In the genomic region with DNA sequence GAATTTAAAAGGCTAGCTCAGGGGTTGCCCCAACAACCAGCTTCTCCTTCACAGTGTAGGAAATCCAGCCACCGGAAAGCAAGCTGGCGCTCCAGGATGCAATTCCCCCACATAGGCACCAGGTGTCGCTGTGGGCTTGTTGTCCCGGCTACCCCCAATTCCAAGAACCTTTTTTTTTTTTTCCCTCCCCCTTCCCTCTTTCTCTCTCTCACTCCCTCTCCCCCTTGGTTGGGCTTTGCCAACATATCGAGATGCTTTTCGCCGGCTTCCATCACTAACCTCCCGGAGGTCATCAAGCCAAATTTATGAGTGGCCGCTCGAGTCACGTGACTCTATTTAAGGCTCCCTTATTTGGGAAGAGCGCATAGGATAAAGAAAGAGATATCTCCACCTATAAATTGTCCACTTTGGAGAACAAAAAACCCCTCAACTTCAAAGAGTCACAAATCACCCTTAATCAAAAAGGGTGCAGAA, we compare ENCODE assay signal across 8 cellular contexts. TPM values are rescaled to one million over a fixed set of nuclear protein-coding genes. Genes with fewer than 3 reads are reported as not detected.
DNase-seq lines count a peak whose midpoint lies in the region; ATAC-seq and TF ChIP-seq lines count a peak whose summit lies in the region.

HOXC5 (plus strand) TSS at position 424 of the 474 bp plus-strand sequence. CDS start 73 bp downstream, outside the sequence.

- no peaks in the 10 kb centered on the region for H3K36me3 Mint-ChIP-seq in memory B cell

- no peak within 1 kb of the TSS for H3K4me3 ChIP-seq in GM12875 (ENCODE audit: low read depth, low read length)

- peaks cover 8% of the 10 kb centered on the region for H3K4me1 Mint-ChIP-seq in memory B cell

- H3K9me3 Mint-ChIP-seq in memory B cell = peaks cover 3% of the 10 kb centered on the region

- H3K27ac Mint-ChIP-seq in memory B cell = peak within 1 kb of the TSS; percentile 84

- peak; percentile 94 for TF ChIP-seq CTCF in GM12875 (IDR thresholded peaks at IDR 0.05; ENCODE audit: borderline replicate concordance, insufficient read depth, low read depth, low read length)

- DNase-seq in A172 (ENCODE audit: low spot score) (peak; percentile 69), NCI-H2196 treated with DMSO at 0.1 percent for 48 hours (lab: John Stamatoyannopoulos, UW; ENCODE audit: unreplicated experiment) (peak; percentile 63), dermis blood vessel endothelial cell (peak; percentile 57), memory B cell (ENCODE audit: low spot score in 2 of 2) (peak in 1 of 2 donors; percentile 75)
- DNase-seq in activated CD4-positive, CD25-positive, alpha-beta regulatory T cell treated with anti-CD3 and anti-CD28 coated beads, Interleukin-2, amount 50 U/mL, for 72 hours = peak; percentile 62
- DNase-seq in stimulated activated CD8-positive, alpha-beta memory T cell treated with anti-CD3 and anti-CD28 coated beads, Interleukin-4, amount 100 ng/mL, for 1 hour (ENCODE audit: low read depth in 2 of 2, low spot score in 1 of 2) = peak; percentile 33 to 43

- peak; percentile 37 for ATAC-seq in memory B cell (ENCODE audit: low read depth)
- ATAC-seq in HG02884 (IDR thresholded peaks at IDR 0.05; ENCODE audit: unreplicated experiment) = no peak

- peak within 1 kb of the TSS; percentile 67 for H3K4me3 Mint-ChIP-seq in memory B cell

- H3K27me3 Mint-ChIP-seq in memory B cell = peaks cover 26% of the 10 kb centered on the region

RNA-seq across cellular contexts. Expression of gene HOXC5, which starts in this region (rescaled TPM):
- total RNA-seq in A172 (2014; rRNA removed; shearing (Covaris generic)) = 0.57 TPM in 1 of 2 replicates, not detected in the other
- total RNA-seq in dermis blood vessel endothelial cell = not detected in 2 replicates

Comparison
In these comparisons a context has a peak if more than half of its experiments do, and no peak if none do; other contexts are left out.
1. Peak in DNase-seq in A172; RNA of the gene not detected or under 1 TPM.
2. Peak in DNase-seq in dermis blood vessel endothelial cell; RNA of the gene not detected or under 1 TPM.